Comparison of ENCODE assay signal across 1 cellular context in genomic region chr3:63954182-63954581, GRCh38.
TF ChIP-seq lines count a peak whose summit lies in the region.

No MANE protein-coding gene starts in this region.

TF ChIP-seq in IMR-90, 13 proteins besides CTCF, POLR2A, EP300 and RAD21:
- TF ChIP-seq NFE2L2 (IDR thresholded peaks at IDR 0.05; ENCODE audit: low read depth, low read length) (no peak), CEBPB (IDR thresholded peaks at IDR 0.05; ENCODE audit: low read depth, low read length) (no peak), RCOR1 (IDR thresholded peaks at IDR 0.05; ENCODE audit: insufficient replicate concordance, low read length) (no peak), FOS (IDR thresholded peaks at IDR 0.05; ENCODE audit: low read depth, low read length) (no peak), CHD1 (IDR thresholded peaks at IDR 0.05; ENCODE audit: low read depth, low read length) (no peak), RFX5 (IDR thresholded peaks at IDR 0.05; ENCODE audit: low read depth, low read length) (no peak), MAZ (IDR thresholded peaks at IDR 0.05; ENCODE audit: borderline replicate concordance, low read depth, low read length) (no peak), SMC3 (IDR thresholded peaks at IDR 0.05; ENCODE audit: low read depth, low read length) (no peak), USF2 (IDR thresholded peaks at IDR 0.05; ENCODE audit: low read depth, low read length) (no peak), MAFK (IDR thresholded peaks at IDR 0.05; ENCODE audit: low read depth, low read length) (no peak), MXI1 (IDR thresholded peaks at IDR 0.05; ENCODE audit: borderline replicate concordance, low read depth, low read length) (no peak), ELK1 (IDR thresholded peaks at IDR 0.05; ENCODE audit: borderline replicate concordance, low read depth, low read length) (no peak)
